In genomic region chr7:86926732-86927131, GRCh38 we compare ENCODE assay signal across 7 cellular contexts.
DNase-seq lines count a peak whose midpoint lies in the region; ATAC-seq, FAIRE-seq and TF ChIP-seq lines count a peak whose summit lies in the region.

No MANE protein-coding gene starts in this region.

- H3K4me3 ChIP-seq in liver (ENCODE audit: low read depth in 1 of 3, low read length in 3 of 3), result no peak overlapping the region

- CTCF ChIA-PET in MCF 10A (lab: Yijun Ruan, JAX), result interaction anchor here (0.6 to 8.7 kb wide), 24 partner anchors 9 to 321 kb away, joined by 3 to 129 read pairs (median 4); partner anchors contain the start of gene DMTF1

- no peaks in the 10 kb centered on the region for H3K27me3 Mint-ChIP-seq in MCF 10A (ENCODE audit: insufficient read depth, unreplicated experiment)

- no peaks in the 10 kb centered on the region for H3K4me1 ChIP-seq in liver (ENCODE audit: control insufficient read depth in 4 of 4, insufficient read depth in 4 of 4, low read length in 3 of 4)

- no peak overlapping the region for H3K9ac ChIP-seq in liver (ENCODE audit: low read depth in 1 of 2, low read length in 2 of 2)

- peaks cover 7% of the 10 kb centered on the region for H3K36me3 Mint-ChIP-seq in MCF 10A (ENCODE audit: insufficient read depth, unreplicated experiment)

- no peak overlapping the region for H3K27ac ChIP-seq in liver (ENCODE audit: low read depth in 1 of 2, low read length in 2 of 2)

- intact Hi-C loops in MCF 10A (cut with micrococcal nuclease), result loop anchor here (1.0 kb wide), 2 partner anchors 222 to 311 kb away; no protein-coding TSS in a partner anchor

- H3K4me1 Mint-ChIP-seq in MCF 10A (ENCODE audit: insufficient read depth, unreplicated experiment), result peaks cover 6% of the 10 kb centered on the region

- ATAC-seq in GM18858 (IDR thresholded peaks at IDR 0.05; ENCODE audit: unreplicated experiment) (peak; percentile 36), HG03565 (IDR thresholded peaks at IDR 0.05; ENCODE audit: unreplicated experiment) (peak; percentile 35)

- WGBS in liver, result 7% methylated on average over 2 of the region's 2 CpGs

- FAIRE-seq in D721Med (lab: Jason Lieb, UNC), result no peak

- peak; percentile 70 to 77 for TF ChIP-seq RAD21 in liver (IDR thresholded peaks at IDR 0.05)

- POLR2A ChIA-PET in MCF 10A (lab: Yijun Ruan, JAX), result interaction anchor here (2.1 to 3.8 kb wide), 2 partner anchors 226 to 294 kb away, joined by 6 to 20 read pairs; partner anchors contain the start of gene DMTF1

- H3K4me3 Mint-ChIP-seq in MCF 10A (ENCODE audit: unreplicated experiment), result no peak overlapping the region

- TF ChIP-seq CTCF in D721Med (IDR thresholded peaks at IDR 0.05; ENCODE audit: insufficient read depth, missing control alignments) (peak; percentile 71), MCF 10A (IDR thresholded peaks at IDR 0.05; ENCODE audit: unreplicated experiment) (peak; percentile 39), liver (IDR thresholded peaks at IDR 0.05; ENCODE audit: low read depth, low read length, missing input control) (peak; percentile 61)

- BruUV-seq in MCF 10A (replicated peaks; lab: Mats Ljungman, UMichigan), result no TSS peak

- H3K9me3 ChIP-seq in liver (ENCODE audit: control insufficient read depth in 4 of 4, low read length in 3 of 4), result no peaks in the 10 kb centered on the region

- no peaks in the 10 kb centered on the region for H3K9me3 Mint-ChIP-seq in MCF 10A (ENCODE audit: unreplicated experiment)

- H3K27me3 ChIP-seq in liver (ENCODE audit: control insufficient read depth in 4 of 4, insufficient read depth in 4 of 4, low read length in 3 of 4), result peaks cover 0 to 4% (median 0%) of the 10 kb centered on the region in 4 donors

- H3K36me3 ChIP-seq in liver (ENCODE audit: control insufficient read depth in 4 of 4, insufficient read depth in 3 of 4, low read depth in 1 of 4, low read length in 3 of 4), result no peaks in the 10 kb centered on the region

- no peak overlapping the region for H3K27ac Mint-ChIP-seq in MCF 10A (ENCODE audit: low read depth, unreplicated experiment)

- DNase-seq in D721Med (ENCODE audit: insufficient read length, low spot score) (peak; percentile 15), NOMO-1 (lab: John Stamatoyannopoulos, UW; ENCODE audit: unreplicated experiment in 2 of 2) (peak; percentile 26 to 69), MCF 10A (ENCODE audit: unreplicated experiment) (peak; percentile 66), NCI-H226 (no peak)

TF ChIP-seq in liver, 16 proteins besides CTCF, POLR2A, EP300 and RAD21:
- no peak for TF ChIP-seq JUND (IDR thresholded peaks at IDR 0.05)
- TF ChIP-seq FOXA1 (IDR thresholded peaks at IDR 0.05), result no peak
- no peak for TF ChIP-seq GABPA (IDR thresholded peaks at IDR 0.05 in 1 of 2, conservative IDR thresholded peaks at IDR 0.05 in 1 of 2)
- TF ChIP-seq FOXA2 (IDR thresholded peaks at IDR 0.05), result no peak
- TF ChIP-seq MAX (IDR thresholded peaks at IDR 0.05), result no peak
- TF ChIP-seq RXRA (IDR thresholded peaks at IDR 0.05), result no peak
- no peak for TF ChIP-seq ATF3 (IDR thresholded peaks at IDR 0.05)
- no peak for TF ChIP-seq SP1 (IDR thresholded peaks at IDR 0.05)
- TF ChIP-seq YY1 (IDR thresholded peaks at IDR 0.05), result no peak
- no peak for TF ChIP-seq NR2F2 (IDR thresholded peaks at IDR 0.05)
- TF ChIP-seq ZBTB33 (IDR thresholded peaks at IDR 0.05), result no peak
- TF ChIP-seq TAF1 (conservative IDR thresholded peaks at IDR 0.05), result no peak
- TF ChIP-seq EGR1 (IDR thresholded peaks at IDR 0.05; ENCODE audit: low read depth in 2 of 2), result no peak
- TF ChIP-seq HNF4G (IDR thresholded peaks at IDR 0.05), result no peak
- TF ChIP-seq REST (IDR thresholded peaks at IDR 0.05), result no peak
- no peak for TF ChIP-seq HNF4A (conservative IDR thresholded peaks at IDR 0.05)
TF ChIP-seq in liver: peak in this region for 0.
